ENCODE assay signal across 8 cellular contexts in the genomic region with DNA sequence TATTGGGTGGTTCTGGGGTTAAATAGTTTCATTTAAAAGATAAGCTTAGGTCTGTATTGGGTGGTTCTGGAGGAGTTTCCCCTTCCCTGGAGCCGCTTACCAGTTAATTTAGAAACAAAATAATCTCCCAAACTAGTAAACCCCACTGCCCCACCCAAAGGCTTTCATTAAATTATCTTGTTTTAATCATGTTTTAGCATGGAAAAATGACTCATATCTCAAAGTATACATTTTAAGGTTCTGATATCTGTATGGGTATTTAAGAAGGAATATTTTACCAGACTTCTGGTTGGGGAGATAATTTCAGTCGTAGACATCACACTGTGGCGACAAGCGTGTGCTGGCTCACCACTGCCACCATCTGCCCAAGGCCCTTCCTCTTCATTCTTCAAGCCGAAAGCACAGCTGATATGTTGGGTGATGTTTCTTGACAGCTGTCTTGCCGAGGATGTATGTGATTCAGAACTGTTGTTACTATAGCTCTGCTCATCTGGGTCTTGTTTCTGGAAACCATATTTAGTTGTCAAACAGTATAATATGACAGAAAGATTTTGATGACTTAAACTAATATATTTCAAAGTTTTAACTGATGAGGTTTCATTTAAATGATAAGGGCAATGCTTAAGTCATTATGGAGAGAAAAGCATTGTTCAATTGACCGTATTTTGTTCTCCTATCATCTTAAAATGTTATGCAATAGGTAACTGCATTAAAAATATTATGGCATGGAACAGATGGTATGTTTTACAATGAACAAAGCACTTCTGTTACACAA. TPM values are rescaled to one million over a fixed set of nuclear protein-coding genes. Genes with fewer than 3 reads are reported as not detected.
DNase-seq lines count a peak whose midpoint lies in the region; ATAC-seq and TF ChIP-seq lines count a peak whose summit lies in the region.

No MANE protein-coding gene starts in this region.

- H3K27ac ChIP-seq in OCI-LY1 (ENCODE audit: low read depth, low read length, poor library complexity, severe bottlenecking): no peak overlapping the region

- no peaks in the 10 kb centered on the region for H3K4me1 ChIP-seq in OCI-LY1 (ENCODE audit: insufficient read depth, low read length, severe bottlenecking)

- peak; percentile 44 for TF ChIP-seq CTCF in HFF-Myc (IDR thresholded peaks at IDR 0.05; ENCODE audit: low read depth, low read length, missing control alignments)
- TF ChIP-seq CTCF in OCI-LY1 (IDR thresholded peaks at IDR 0.05; ENCODE audit: low read length): peak; percentile 51; the same call in 1 of the 2 replicates

- no peaks in the 10 kb centered on the region for H3K79me2 ChIP-seq in OCI-LY1 (ENCODE audit: insufficient read depth, low read length)

- peak; percentile 51 for DNase-seq in D341Med (ENCODE audit: low spot score)
- DNase-seq in HFF-Myc (ENCODE audit: extremely low read depth, low read depth): no peak
- peak in 35 of 58 donors; percentile 1 to 64 (median 18) for DNase-seq in anterior cingulate cortex (lab: John Stamatoyannopoulos, UW)
- peak; percentile 55 to 74 for DNase-seq in lung microvascular endothelial cell (ENCODE audit: low read depth in 2 of 2)
- no peak for DNase-seq in epidermal melanocyte (ENCODE audit: insufficient read length, low spot score)

- ATAC-seq in GM21576 (IDR thresholded peaks at IDR 0.05; ENCODE audit: unreplicated experiment) (no peak), HG02759 (IDR thresholded peaks at IDR 0.05; ENCODE audit: unreplicated experiment) (no peak)

- no peaks in the 10 kb centered on the region for H4K20me1 ChIP-seq in OCI-LY1 (ENCODE audit: insufficient read depth, low read length)

- H3K4me2 ChIP-seq in OCI-LY1 (ENCODE audit: low read length): no peak overlapping the region

- no peak overlapping the region for H3K9ac ChIP-seq in OCI-LY1 (ENCODE audit: low read length)

- H2AFZ ChIP-seq in OCI-LY1 (ENCODE audit: low read length): no peak overlapping the region

- no peaks in the 10 kb centered on the region for H3F3A ChIP-seq in OCI-LY1 (ENCODE audit: insufficient read depth, low read length)

- H3K27me3 ChIP-seq in OCI-LY1 (ENCODE audit: insufficient read depth, low read length): no peaks in the 10 kb centered on the region

- H3K9me2 ChIP-seq in OCI-LY1 (ENCODE audit: low read depth, low read length): no peaks in the 10 kb centered on the region

- no peak overlapping the region for H3K4me3 ChIP-seq in HFF-Myc (replicated peaks; ENCODE audit: low read depth, low read length)
- H3K4me3 ChIP-seq in OCI-LY1 (ENCODE audit: low read depth, low read length, poor library complexity, severe bottlenecking): no peak overlapping the region

- no peaks in the 10 kb centered on the region for H3K36me3 ChIP-seq in OCI-LY1 (ENCODE audit: insufficient read depth, low read length)

- no peaks in the 10 kb centered on the region for H3K9me3 ChIP-seq in OCI-LY1 (ENCODE audit: low read length)

RNA-seq across cellular contexts. Expression of gene FIGLA, which starts 5.1 kb away (rescaled TPM):
- total RNA-seq in lung microvascular endothelial cell: not detected in 2 replicates

RNA-seq across cellular contexts. Expression of gene ADD2, which starts 17.3 kb away (rescaled TPM):
- total RNA-seq in lung microvascular endothelial cell: 2.0 and 7.2 TPM in 2 replicates

RNA-seq across cellular contexts. Expression of gene CLEC4F, which starts 35.1 kb away (rescaled TPM):
- under 0.01 TPM in 2 replicates for total RNA-seq in lung microvascular endothelial cell

RNA-seq across cellular contexts. Expression of gene CD207, which starts 50.3 kb away (rescaled TPM):
- total RNA-seq in lung microvascular endothelial cell: under 0.01 TPM in 1 of 2 replicates, not detected in the other

Comparison
In these comparisons a context has a peak if more than half of its experiments do, and no peak if none do; other contexts are left out.
1. DNase-seq: peak in D341Med (single experiment), anterior cingulate cortex (35 of 58) and lung microvascular endothelial cell (2 of 2); none in HFF-Myc (single experiment) and epidermal melanocyte (single experiment).